In genomic region chr11:71799571-71800128, GRCh38 we compare ENCODE assay signal across 16 cellular contexts. TPM values are rescaled to one million over a fixed set of nuclear protein-coding genes. Genes with fewer than 3 reads are reported as not detected.
"Had no signal": no experiment of that assay in that cellular context is flagged by ENCODE, and none has a peak within 500 bp of the region (broad histone marks: within the 10 kb centered on the region; RNA-seq: fewer than 3 reads in every experiment).

No MANE protein-coding gene starts in this region.

RNA-seq across cellular contexts. Expression of gene DEFB108B, which starts 33.4 kb away (rescaled TPM):
- total RNA-seq: dermis microvascular lymphatic vessel endothelial cell; heart left ventricle; kidney epithelial cell; left colon; left ventricle myocardium superior; lung; naive thymus-derived CD4-positive, alpha-beta T cell; omental fat pad; prostate gland; renal cortical epithelial cell; subcutaneous adipose tissue; testis; tibial nerve; upper lobe of right lung; vagina had no signal
- polyA plus RNA-seq: esophagus; heart left ventricle; lung; naive thymus-derived CD4-positive, alpha-beta T cell had no signal
